ENCODE assay signal across 29 cellular contexts in genomic region chr17:46785696-46786095, GRCh38. TPM values are rescaled to one million over a fixed set of nuclear protein-coding genes. Genes with fewer than 3 reads are reported as not detected.
A peak's percentile ranks its signal among the peaks of the same experiment; 100 is the strongest.
DNase-seq lines count a peak whose midpoint lies in the region; ATAC-seq and TF ChIP-seq lines count a peak whose summit lies in the region.
"Had no signal": no experiment of that assay in that cellular context is flagged by ENCODE, and none has a peak within 500 bp of the region (broad histone marks: within the 10 kb centered on the region; RNA-seq: fewer than 3 reads in every experiment).

No MANE protein-coding gene starts in this region.

- H2BK12ac ChIP-seq in neuronal stem cell (ENCODE audit: low read length), result peak overlapping the region; percentile 2

- no peak overlapping the region for H3K27ac ChIP-seq in PC-9
- no peak overlapping the region for H3K27ac ChIP-seq in hepatocyte
- no peak overlapping the region for H3K27ac ChIP-seq in neuronal stem cell (replicated peaks; ENCODE audit: low read length)
- H3K27ac ChIP-seq in heart left ventricle, result no peak overlapping the region
- H3K27ac ChIP-seq: brain microvascular endothelial cell, gastroesophageal sphincter, psoas muscle, sigmoid colon, SK-N-MC, stomach had no signal

- H3K4me2 ChIP-seq in PC-9 (no peak overlapping the region), hepatocyte (no peak overlapping the region), neuronal stem cell (ENCODE audit: insufficient read depth, low read length, poor library complexity, severe bottlenecking) (no peak overlapping the region)

- H2BK15ac ChIP-seq in neuronal stem cell (ENCODE audit: low read length), result peak overlapping the region; percentile 70

- H4K91ac ChIP-seq in neuronal stem cell (ENCODE audit: low read depth, low read length, poor library complexity), result no peak overlapping the region

- H3K4me1 ChIP-seq in PC-9 (replicated peaks; ENCODE audit: insufficient read depth), result peaks cover 33% of the 10 kb centered on the region
- no peaks in the 10 kb centered on the region for H3K4me1 ChIP-seq in hepatocyte (ENCODE audit: insufficient read depth)
- H3K4me1 ChIP-seq in neuronal stem cell (ENCODE audit: control insufficient read depth in 2 of 2, insufficient read depth in 1 of 2, low read depth in 1 of 2, low read length in 2 of 2), result peaks cover 11 to 15% of the 10 kb centered on the region in 2 donors
- no peaks in the 10 kb centered on the region for H3K4me1 ChIP-seq in heart left ventricle
- H3K4me1 ChIP-seq: gastroesophageal sphincter, psoas muscle, sigmoid colon, stomach had no signal

- no peak overlapping the region for H2BK5ac ChIP-seq in neuronal stem cell (ENCODE audit: low read length)

- H2AK5ac ChIP-seq in neuronal stem cell (ENCODE audit: low read depth, low read length), result peak overlapping the region; percentile 78

- H3K23ac ChIP-seq in neuronal stem cell (ENCODE audit: low read depth, low read length, poor library complexity), result no peak overlapping the region

- no peak for TF ChIP-seq POLR2A in heart left ventricle (IDR thresholded peaks at IDR 0.05)

- no peak overlapping the region for H4K8ac ChIP-seq in neuronal stem cell (ENCODE audit: low read depth, low read length)

- H3K14ac ChIP-seq in neuronal stem cell (ENCODE audit: low read length), result no peak overlapping the region

- no peak for TF ChIP-seq CTCF in PC-9 (conservative IDR thresholded peaks at IDR 0.05)
- TF ChIP-seq CTCF in hepatocyte (IDR thresholded peaks at IDR 0.05; ENCODE audit: poor library complexity), result no peak
- TF ChIP-seq CTCF in heart left ventricle (IDR thresholded peaks at IDR 0.05), result no peak

- no peak overlapping the region for H3K4ac ChIP-seq in neuronal stem cell (ENCODE audit: low read length)

- ATAC-seq in heart left ventricle, result no peak
- ATAC-seq: CD8-positive, alpha-beta T cell; gastroesophageal sphincter; psoas muscle had no signal

- no peaks in the 10 kb centered on the region; the same call in 1 of the 2 replicates for H3F3A ChIP-seq in PC-9 (ENCODE audit: insufficient read depth, low read depth)

- intact Hi-C loops in PC-9 (cut with micrococcal nuclease; ENCODE audit: unreplicated experiment) (loop anchor here (10.0 kb wide), 1 partner anchor 159 kb away; no protein-coding TSS in a partner anchor), heart left ventricle (cut with DNase I) (loop anchor here in 1 of 10 donors (10.0 kb wide), 1 partner anchor 49 kb away; no protein-coding TSS in a partner anchor)

- H3K27me3 ChIP-seq in PC-9 (ENCODE audit: insufficient read depth, low read depth) (no peaks in the 10 kb centered on the region), hepatocyte (no peaks in the 10 kb centered on the region), neuronal stem cell (ENCODE audit: control insufficient read depth in 3 of 3, insufficient read depth in 3 of 3, low read depth in 1 of 3, low read length in 3 of 3) (peaks cover 0 to 6% (median 0%) of the 10 kb centered on the region in 3 experiments), heart left ventricle (peaks cover 0 to 14% (median 0%) of the 10 kb centered on the region in 9 donors)

- H4K20me1 ChIP-seq in PC-9 (ENCODE audit: insufficient read depth), result no peaks in the 10 kb centered on the region
- no peaks in the 10 kb centered on the region for H4K20me1 ChIP-seq in hepatocyte (ENCODE audit: insufficient read depth, poor library complexity, severe bottlenecking)

- H3K36me3 ChIP-seq in PC-9 (ENCODE audit: low read depth) (no peaks in the 10 kb centered on the region), hepatocyte (replicated peaks; ENCODE audit: insufficient read depth, low read depth) (no peaks in the 10 kb centered on the region), neuronal stem cell (replicated peaks in 1 of 2; ENCODE audit: control insufficient read depth in 2 of 2, insufficient read depth in 2 of 2, low read length in 2 of 2) (no peaks in the 10 kb centered on the region), heart left ventricle (no peaks in the 10 kb centered on the region)
- H3K36me3 ChIP-seq: brain microvascular endothelial cell, gastroesophageal sphincter, sigmoid colon, stomach had no signal

- CTCF ChIA-PET in PC-9 (lab: Charles Lee), result interaction anchor here (0.8 kb wide), 1 partner anchor 50 kb away, joined by 6 read pairs; no protein-coding TSS in a partner anchor

- no peaks in the 10 kb centered on the region for H3K79me1 ChIP-seq in neuronal stem cell (ENCODE audit: low read depth, low read length)

- H2AFZ ChIP-seq in PC-9 (no peak overlapping the region), hepatocyte (no peak overlapping the region), neuronal stem cell (ENCODE audit: low read length) (no peak overlapping the region)

- no peaks in the 10 kb centered on the region for H3K9me2 ChIP-seq in PC-9 (ENCODE audit: insufficient read depth)
- H3K9me2 ChIP-seq in hepatocyte (replicated peaks; ENCODE audit: insufficient read depth), result no peaks in the 10 kb centered on the region

- H3K79me2 ChIP-seq in PC-9 (ENCODE audit: low read depth) (no peaks in the 10 kb centered on the region), hepatocyte (no peaks in the 10 kb centered on the region)

- no peak overlapping the region for H3K9ac ChIP-seq in neuronal stem cell (ENCODE audit: low read depth, low read length, poor library complexity)

- peak overlapping the region; percentile 94 for H3K18ac ChIP-seq in neuronal stem cell (ENCODE audit: low read length)

- no peaks in the 10 kb centered on the region for H3K9me3 ChIP-seq in PC-9 (ENCODE audit: insufficient read depth, low read depth)
- H3K9me3 ChIP-seq in hepatocyte (ENCODE audit: low read depth), result no peaks in the 10 kb centered on the region
- peaks cover 4% of the 10 kb centered on the region in 2 donors for H3K9me3 ChIP-seq in neuronal stem cell (replicated peaks in 1 of 2; ENCODE audit: control insufficient read depth in 2 of 2, insufficient read depth in 1 of 2, low read depth in 1 of 2, low read length in 2 of 2)
- H3K9me3 ChIP-seq in heart left ventricle, result peaks cover 0 to 3% (median 0%) of the 10 kb centered on the region in 12 donors
- H3K9me3 ChIP-seq: psoas muscle had no signal

- no peak overlapping the region for H3K4me3 ChIP-seq in PC-9
- H3K4me3 ChIP-seq in hepatocyte, result no peak overlapping the region
- no peak overlapping the region for H3K4me3 ChIP-seq in neuronal stem cell (ENCODE audit: low read length in 2 of 2)
- H3K4me3 ChIP-seq in heart left ventricle, result no peak overlapping the region
- H3K4me3 ChIP-seq: gastroesophageal sphincter, psoas muscle, sigmoid colon, SK-N-MC, stomach had no signal

- no peak overlapping the region for H2BK120ac ChIP-seq in neuronal stem cell (ENCODE audit: low read depth, low read length)

- DNase-seq in GM03348 (ENCODE audit: low spot score), result peak; percentile 32
- peak; percentile 58 to 77 for DNase-seq in PC-9
- peak; percentile 54 for DNase-seq in hepatocyte (ENCODE audit: low spot score)
- no peak for DNase-seq in neuronal stem cell (ENCODE audit: low spot score)
- no peak for DNase-seq in SHP77 (lab: John Stamatoyannopoulos, UW)
- no peak for DNase-seq in inferior parietal cortex (ENCODE audit: extremely low spot score)
- DNase-seq in heart left ventricle, result no peak
- DNase-seq in NCI-H524 (lab: John Stamatoyannopoulos, UW), result no peak
- DNase-seq: activated naive CD4-positive, alpha-beta T cell treated with anti-CD3 and anti-CD28 coated beads for 36 hours; amniotic stem cell; brain microvascular endothelial cell; CD8-positive, alpha-beta T cell; cerebellar nuclear complex; EL; HCEC 1CT; hypothalamus; midbrain; naive B cell; NCI-H1092; NCI-H187; NCI-H510A; nucleus accumbens; psoas muscle; sigmoid colon; stimulated activated CD4-positive, alpha-beta T cell treated with anti-CD3 and anti-CD28 coated beads, Interleukin-12 subunit alpha, Interleukin-12 subunit beta, amount 100 ng/mL, for 4 hours; stimulated activated CD4-positive, alpha-beta T cell treated with anti-CD3 and anti-CD28 coated beads, Interleukin-2, amount 100 ng/mL, for 48 hours; stomach had no signal

- 65% methylated on average over 3 of the region's 7 CpGs for WGBS in hepatocyte (ENCODE audit: low lambda C conversion rate, missing lambda C conversion rate)
- no CpG with 5 or more reads among the region's 7 CpGs for WGBS in neuronal stem cell (ENCODE audit: extremely low coverage in 2 of 2, insufficient read length in 2 of 2, insufficient replicate concordance in 1 of 2), 2 donors
- WGBS in heart left ventricle, 4 donors, result 47 to 57% (median 53%) methylated on average over 6 to 7 of the region's 7 CpGs

- POLR2A ChIA-PET in PC-9 (lab: Charles Lee; ENCODE audit: unreplicated experiment), result no interaction called here

- no TSS peak for BruUV-seq in PC-9 (replicated peaks; lab: Mats Ljungman, UMichigan)

RNA-seq across cellular contexts. Expression of gene WNT3, which starts 32.8 kb away (rescaled TPM):
- total RNA-seq in PC-9 (2021) (11.5 and 14.0 TPM in 2 replicates), hepatocyte (5.3 and 6.1 TPM in 2 replicates), heart left ventricle (1 to 10 TPM in 6 of 9 donors, under 1 TPM in 3; 0.32 to 2.2 (median 1.2) TPM)
- polyA plus RNA-seq in hepatocyte (5.3 and 7.3 TPM in 2 replicates), heart left ventricle (under 1 TPM; 0.50 to 0.79 TPM)
- 6.1 TPM for polyA plus RNA-seq in neuronal stem cell (2013, experiment 1 of 2)
- 6.0 TPM for polyA plus RNA-seq in neuronal stem cell (2013, experiment 2 of 2)
- total RNA-seq: activated naive CD4-positive, alpha-beta T cell treated with anti-CD3 and anti-CD28 coated beads for 36 hours; CD8-positive, alpha-beta T cell had no signal

Comparison
In these comparisons a context has a peak if more than half of its experiments do, and no peak if none do; other contexts are left out.
1. DNase-seq: peak in GM03348 (single experiment), PC-9 (2 of 2) and hepatocyte (single experiment); none in neuronal stem cell (single experiment), SHP77 (0 of 2), inferior parietal cortex (single experiment), heart left ventricle (0 of 5) and NCI-H524 (0 of 2).